Comparison of ENCODE assay signal across 8 cellular contexts in the genomic region with DNA sequence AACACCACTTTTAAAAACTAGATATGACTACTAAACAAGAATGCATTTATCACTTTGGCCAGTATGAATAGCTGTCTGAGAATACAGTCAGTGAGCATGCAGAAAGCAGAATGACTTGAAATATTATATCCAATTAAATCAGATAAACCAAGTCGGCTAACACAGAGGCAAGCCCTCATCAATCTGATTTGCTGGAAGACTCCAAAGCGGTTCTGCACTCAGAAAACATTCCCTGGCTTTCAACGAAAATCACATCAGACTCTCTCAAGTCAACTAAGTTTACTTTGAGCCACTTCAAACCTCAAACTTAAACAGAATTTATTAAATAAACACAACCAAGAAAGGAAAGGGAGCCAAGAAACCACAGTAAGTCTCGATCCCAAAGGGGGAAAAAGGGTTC. TPM values are rescaled to one million over a fixed set of nuclear protein-coding genes. Genes with fewer than 3 reads are reported as not detected.
A peak's percentile ranks its signal among the peaks of the same experiment; 100 is the strongest.
DNase-seq lines count a peak whose midpoint lies in the region; TF ChIP-seq lines count a peak whose summit lies in the region.

No MANE protein-coding gene starts in this region.

- H3K27ac ChIP-seq in AG04450 (ENCODE audit: low read depth, low read length), result peak overlapping the region; percentile 68
- peak overlapping the region; percentile 95 for H3K27ac ChIP-seq in mammary epithelial cell (ENCODE audit: insufficient read depth, low read depth, low read length)

- CTCF ChIA-PET in AG04450 (lab: Charles Lee), result interaction anchor here (0.6 to 4.9 kb wide), 5 partner anchors 35 to 255 kb away, joined by 3 to 93 read pairs (median 4); no protein-coding TSS in a partner anchor
- CTCF ChIA-PET in mammary epithelial cell (lab: Charles Lee; ENCODE audit: low non-redundant PET), result no interaction called here

- dilution Hi-C loops in mammary epithelial cell (cut with HindIII; ENCODE audit: low sequenced_read_pairs), result loop anchor here (5.0 kb wide), 1 partner anchor 258 kb away; no protein-coding TSS in a partner anchor

- POLR2A ChIA-PET in AG04450 (lab: Yijun Ruan, JAX), result no interaction called here

- H3K27me3 Mint-ChIP-seq in mesothelial cell of epicardium (ENCODE audit: low read depth), result peaks cover 27% of the 10 kb centered on the region

- in situ Hi-C loops in mammary epithelial cell (cut with MboI; ENCODE audit: low sequenced_read_pairs in 2 of 2), result loop anchor here (5.0 to 10.0 kb wide), 4 partner anchors 190 to 253 kb away; no protein-coding TSS in a partner anchor

- peaks cover 62% of the 10 kb centered on the region for H3K79me2 ChIP-seq in mammary epithelial cell (ENCODE audit: insufficient read depth, low read length)

- H3K9me3 ChIP-seq in AG04450 (ENCODE audit: control insufficient read depth, insufficient read depth, low read length) (no peaks in the 10 kb centered on the region), mammary epithelial cell (replicated peaks; ENCODE audit: insufficient read depth, low read length) (no peaks in the 10 kb centered on the region)

- H3K4me3 ChIP-seq in AG04450 (ENCODE audit: low read depth, low read length) (peak overlapping the region; percentile 85), mammary epithelial cell (replicated peaks in 1 of 3; ENCODE audit: insufficient read depth in 1 of 3, low read depth in 2 of 3, low read length in 3 of 3) (peak overlapping the region; percentile 90 to 97 (median 96))

- H3K36me3 ChIP-seq in mammary epithelial cell (ENCODE audit: insufficient read depth, low read length), result no peaks in the 10 kb centered on the region

- peak overlapping the region; percentile 67 for H3K27ac Mint-ChIP-seq in mesothelial cell of epicardium

- no TSS peak for BruUV-seq in mammary epithelial cell (replicated peaks; lab: Mats Ljungman, UMichigan)

- peaks cover 19% of the 10 kb centered on the region for H4K20me1 ChIP-seq in mammary epithelial cell (ENCODE audit: insufficient read depth, low read length)

- no peaks in the 10 kb centered on the region for H3K36me3 Mint-ChIP-seq in mesothelial cell of epicardium

- no peak for TF ChIP-seq CTCF in AG04450 (IDR thresholded peaks at IDR 0.05; ENCODE audit: low read depth, low read length)
- no peak for TF ChIP-seq CTCF in mammary epithelial cell (conservative IDR thresholded peaks at IDR 0.05 in 1 of 2, IDR thresholded peaks at IDR 0.05 in 1 of 2; ENCODE audit: extremely low read depth in 1 of 2, insufficient read depth in 1 of 2, low read depth in 1 of 2, low read length in 2 of 2)
- no peak for TF ChIP-seq CTCF in mesothelial cell of epicardium (IDR thresholded peaks at IDR 0.05; ENCODE audit: unreplicated experiment)

- intact Hi-C loops in mammary epithelial cell (cut with micrococcal nuclease), result loop anchor here (1.0 to 5.0 kb wide), 5 partner anchors 68 to 255 kb away; no protein-coding TSS in a partner anchor
- intact Hi-C loops in posterior cingulate gyrus (cut with DNase I), result loop anchor here (10.0 kb wide), 1 partner anchor 200 kb away; no protein-coding TSS in a partner anchor

- H3K9ac ChIP-seq in mammary epithelial cell (ENCODE audit: insufficient read depth, low read length), result peak overlapping the region; percentile 98

- H3K4me1 Mint-ChIP-seq in mesothelial cell of epicardium, result peaks cover 53% of the 10 kb centered on the region

- H3K4me2 ChIP-seq in mammary epithelial cell (ENCODE audit: insufficient read depth, low read depth, low read length), result peak overlapping the region; percentile 81

- H3K4me3 Mint-ChIP-seq in mesothelial cell of epicardium, result peak overlapping the region; percentile 96

- DNase-seq in AG04450 (ENCODE audit: low read depth, low spot score) (no peak), HS-5 (ENCODE audit: low read depth) (peak; percentile 29), mammary epithelial cell (peak; percentile 30), mesothelial cell of epicardium (ENCODE audit: low spot score in 2 of 2, unreplicated experiment in 2 of 2) (no peak), NCI-H2227 treated with DMSO at 0.1 percent for 48 hours (lab: John Stamatoyannopoulos, UW) (no peak), posterior cingulate gyrus (no peak), NCI-H1417 treated with DMSO at 0.1 percent for 48 hours (lab: John Stamatoyannopoulos, UW) (no peak)
- no peak for DNase-seq in activated CD4-positive, alpha-beta T cell treated with anti-CD3 and anti-CD28 coated beads, Interleukin-2, amount 50 U/mL, for 48 hours

- H3K4me1 ChIP-seq in mammary epithelial cell (ENCODE audit: insufficient read depth, low read length), result peaks cover 30% of the 10 kb centered on the region

- no peak overlapping the region for H2AFZ ChIP-seq in mammary epithelial cell (ENCODE audit: low read depth, low read length)

- H3K27me3 ChIP-seq in AG04450 (ENCODE audit: control insufficient read depth, insufficient read depth, low read length) (no peaks in the 10 kb centered on the region), mammary epithelial cell (ENCODE audit: insufficient read depth, low read length) (no peaks in the 10 kb centered on the region)

- 2% methylated on average over 4 of the region's 4 CpGs for WGBS in mammary epithelial cell (ENCODE audit: low coverage, missing lambda C conversion rate)

- H3K9me3 Mint-ChIP-seq in mesothelial cell of epicardium, result no peaks in the 10 kb centered on the region

RNA-seq across cellular contexts. Expression of a gene that starts 1.4 kb away (rescaled TPM):
- 37.0 and 56.1 TPM in 2 replicates for polyA plus RNA-seq in AG04450 (2011; rRNA removed)
- 118 and 132 TPM in 2 replicates for polyA minus RNA-seq in AG04450 (2011; rRNA and poly(A)+ RNA removed)
- total RNA-seq in mammary epithelial cell, result 10 to 100 TPM; 34.3 to 69.7 TPM
- 13.1 TPM for polyA plus RNA-seq in mammary epithelial cell
- 126 TPM for polyA minus RNA-seq in mammary epithelial cell
- total RNA-seq in mesothelial cell of epicardium, result 50.1 to 56.7 TPM (median 51.9 TPM) in 3 replicates

Comparison
In these comparisons a context has a peak if more than half of its experiments do, and no peak if none do; other contexts are left out.
1. DNase-seq: peak in HS-5 (single experiment) and mammary epithelial cell (single experiment); none in AG04450 (single experiment), mesothelial cell of epicardium (0 of 2), NCI-H2227 treated with DMSO at 0.1 percent for 48 hours (single experiment), posterior cingulate gyrus (0 of 10), NCI-H1417 treated with DMSO at 0.1 percent for 48 hours (single experiment) and activated CD4-positive, alpha-beta T cell treated with anti-CD3 and anti-CD28 coated beads, Interleukin-2, amount 50 U/mL, for 48 hours (0 of 2).